1 cellular context compared by ENCODE assay signal in the genomic region with DNA sequence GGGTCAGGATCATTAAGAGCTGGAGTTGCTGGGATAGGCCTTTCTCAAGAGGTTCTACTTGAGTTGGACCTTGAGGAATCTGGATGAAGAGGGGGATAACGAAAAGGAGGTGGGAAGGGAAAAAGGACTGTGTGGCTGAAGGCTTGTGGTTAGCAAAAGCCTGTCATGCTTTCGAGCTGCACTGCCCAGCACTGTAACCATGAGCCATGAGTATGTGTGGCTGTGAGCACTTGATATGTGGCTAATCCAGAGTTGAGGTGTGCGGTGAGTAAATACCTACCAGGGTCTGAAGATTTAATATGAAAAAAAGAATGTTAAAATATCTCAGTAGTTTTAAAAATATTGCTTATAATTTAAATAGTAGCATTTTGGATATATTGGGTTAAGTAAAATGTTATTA.
A peak's percentile ranks its signal among the peaks of the same experiment; 100 is the strongest.
TF ChIP-seq lines count a peak whose summit lies in the region.

No MANE protein-coding gene starts in this region.

TF ChIP-seq in HepG2, 621 proteins besides CTCF, POLR2A, EP300 and RAD21 (continued from another document):
- TF ChIP-seq, protein P1, sequence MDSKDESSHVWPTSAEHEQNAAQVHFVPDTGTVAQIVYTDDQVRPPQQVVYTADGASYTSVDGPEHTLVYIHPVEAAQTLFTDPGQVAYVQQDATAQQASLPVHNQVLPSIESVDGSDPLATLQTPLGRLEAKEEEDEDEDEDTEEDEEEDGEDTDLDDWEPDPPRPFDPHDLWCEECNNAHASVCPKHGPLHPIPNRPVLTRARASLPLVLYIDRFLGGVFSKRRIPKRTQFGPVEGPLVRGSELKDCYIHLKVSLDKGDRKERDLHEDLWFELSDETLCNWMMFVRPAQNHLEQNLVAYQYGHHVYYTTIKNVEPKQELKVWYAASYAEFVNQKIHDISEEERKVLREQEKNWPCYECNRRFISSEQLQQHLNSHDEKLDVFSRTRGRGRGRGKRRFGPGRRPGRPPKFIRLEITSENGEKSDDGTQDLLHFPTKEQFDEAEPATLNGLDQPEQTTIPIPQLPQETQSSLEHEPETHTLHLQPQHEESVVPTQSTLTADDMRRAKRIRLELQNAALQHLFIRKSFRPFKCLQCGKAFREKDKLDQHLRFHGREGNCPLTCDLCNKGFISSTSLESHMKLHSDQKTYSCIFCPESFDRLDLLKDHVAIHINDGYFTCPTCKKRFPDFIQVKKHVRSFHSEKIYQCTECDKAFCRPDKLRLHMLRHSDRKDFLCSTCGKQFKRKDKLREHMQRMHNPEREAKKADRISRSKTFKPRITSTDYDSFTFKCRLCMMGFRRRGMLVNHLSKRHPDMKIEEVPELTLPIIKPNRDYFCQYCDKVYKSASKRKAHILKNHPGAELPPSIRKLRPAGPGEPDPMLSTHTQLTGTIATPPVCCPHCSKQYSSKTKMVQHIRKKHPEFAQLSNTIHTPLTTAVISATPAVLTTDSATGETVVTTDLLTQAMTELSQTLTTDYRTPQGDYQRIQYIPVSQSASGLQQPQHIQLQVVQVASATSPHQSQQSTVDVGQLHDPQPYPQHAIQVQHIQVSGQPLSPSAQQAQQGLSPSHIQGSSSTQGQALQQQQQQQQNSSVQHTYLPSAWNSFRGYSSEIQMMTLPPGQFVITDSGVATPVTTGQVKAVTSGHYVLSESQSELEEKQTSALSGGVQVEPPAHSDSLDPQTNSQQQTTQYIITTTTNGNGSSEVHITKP (CRISPR knock-in tag; IDR thresholded peaks at IDR 0.05; ENCODE audit: low read depth), result no peak
- TF ChIP-seq RBM22 (optimal IDR thresholded peaks at IDR 0.05; ENCODE audit: low read length), result peak; percentile 61
